ENCODE assay signal across 1 cellular context in the genomic region with DNA sequence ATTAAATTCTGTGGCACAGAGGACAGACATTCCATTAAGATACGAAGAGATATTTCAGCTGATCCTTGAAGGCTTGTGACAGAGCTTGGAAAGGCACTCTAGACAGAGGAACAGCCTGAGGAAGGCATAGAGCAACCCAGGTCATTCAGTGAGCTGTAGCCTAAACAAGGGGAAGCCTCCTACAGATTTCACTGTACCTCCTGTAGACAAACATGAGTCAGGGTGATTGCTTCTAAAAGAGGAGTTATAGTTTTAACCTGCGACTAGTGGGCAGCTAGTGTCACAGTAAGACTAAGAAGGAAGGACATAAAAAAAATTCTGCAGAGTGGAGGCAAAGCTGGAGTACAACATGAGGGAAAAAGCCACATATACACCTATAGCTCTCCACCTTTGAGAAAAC.
TF ChIP-seq lines count a peak whose summit lies in the region.

No MANE protein-coding gene starts in this region.

TF ChIP-seq in K562, 482 proteins besides CTCF, POLR2A, EP300 and RAD21 (continued from another document):
- TF ChIP-seq, protein P1, sequence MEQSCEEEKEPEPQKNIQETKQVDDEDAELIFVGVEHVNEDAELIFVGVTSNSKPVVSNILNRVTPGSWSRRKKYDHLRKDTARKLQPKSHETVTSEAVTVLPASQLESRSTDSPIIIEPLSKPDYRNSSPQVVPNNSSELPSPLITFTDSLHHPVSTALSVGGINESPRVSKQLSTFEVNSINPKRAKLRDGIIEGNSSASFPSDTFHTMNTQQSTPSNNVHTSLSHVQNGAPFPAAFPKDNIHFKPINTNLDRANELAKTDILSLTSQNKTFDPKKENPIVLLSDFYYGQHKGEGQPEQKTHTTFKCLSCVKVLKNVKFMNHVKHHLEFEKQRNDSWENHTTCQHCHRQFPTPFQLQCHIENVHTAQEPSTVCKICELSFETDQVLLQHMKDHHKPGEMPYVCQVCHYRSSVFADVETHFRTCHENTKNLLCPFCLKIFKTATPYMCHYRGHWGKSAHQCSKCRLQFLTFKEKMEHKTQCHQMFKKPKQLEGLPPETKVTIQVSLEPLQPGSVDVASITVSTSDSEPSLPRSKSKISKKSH (CRISPR knock-in tag; IDR thresholded peaks at IDR 0.05), result no peak
- no peak for TF ChIP-seq ZNF766 (CRISPR knock-in tag; conservative IDR thresholded peaks at IDR 0.05)
- TF ChIP-seq, protein P2, sequence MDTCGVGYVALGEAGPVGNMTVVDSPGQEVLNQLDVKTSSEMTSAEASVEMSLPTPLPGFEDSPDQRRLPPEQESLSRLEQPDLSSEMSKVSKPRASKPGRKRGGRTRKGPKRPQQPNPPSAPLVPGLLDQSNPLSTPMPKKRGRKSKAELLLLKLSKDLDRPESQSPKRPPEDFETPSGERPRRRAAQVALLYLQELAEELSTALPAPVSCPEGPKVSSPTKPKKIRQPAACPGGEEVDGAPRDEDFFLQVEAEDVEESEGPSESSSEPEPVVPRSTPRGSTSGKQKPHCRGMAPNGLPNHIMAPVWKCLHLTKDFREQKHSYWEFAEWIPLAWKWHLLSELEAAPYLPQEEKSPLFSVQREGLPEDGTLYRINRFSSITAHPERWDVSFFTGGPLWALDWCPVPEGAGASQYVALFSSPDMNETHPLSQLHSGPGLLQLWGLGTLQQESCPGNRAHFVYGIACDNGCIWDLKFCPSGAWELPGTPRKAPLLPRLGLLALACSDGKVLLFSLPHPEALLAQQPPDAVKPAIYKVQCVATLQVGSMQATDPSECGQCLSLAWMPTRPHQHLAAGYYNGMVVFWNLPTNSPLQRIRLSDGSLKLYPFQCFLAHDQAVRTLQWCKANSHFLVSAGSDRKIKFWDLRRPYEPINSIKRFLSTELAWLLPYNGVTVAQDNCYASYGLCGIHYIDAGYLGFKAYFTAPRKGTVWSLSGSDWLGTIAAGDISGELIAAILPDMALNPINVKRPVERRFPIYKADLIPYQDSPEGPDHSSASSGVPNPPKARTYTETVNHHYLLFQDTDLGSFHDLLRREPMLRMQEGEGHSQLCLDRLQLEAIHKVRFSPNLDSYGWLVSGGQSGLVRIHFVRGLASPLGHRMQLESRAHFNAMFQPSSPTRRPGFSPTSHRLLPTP (IDR thresholded peaks at IDR 0.05; ENCODE audit: borderline replicate concordance, extremely low read depth, insufficient read length), result no peak
- TF ChIP-seq ZBTB8A (IDR thresholded peaks at IDR 0.05; ENCODE audit: partially characterized antibody), result no peak
- no peak for TF ChIP-seq ZNF586 (CRISPR knock-in tag; conservative IDR thresholded peaks at IDR 0.05)
- no peak for TF ChIP-seq MCM5 (IDR thresholded peaks at IDR 0.05; ENCODE audit: low read depth)
- no peak for TF ChIP-seq CREM (IDR thresholded peaks at IDR 0.05; ENCODE audit: low read depth)
- TF ChIP-seq ZNF232 (CRISPR knock-in tag; IDR thresholded peaks at IDR 0.05), result no peak
- TF ChIP-seq, protein P3, sequence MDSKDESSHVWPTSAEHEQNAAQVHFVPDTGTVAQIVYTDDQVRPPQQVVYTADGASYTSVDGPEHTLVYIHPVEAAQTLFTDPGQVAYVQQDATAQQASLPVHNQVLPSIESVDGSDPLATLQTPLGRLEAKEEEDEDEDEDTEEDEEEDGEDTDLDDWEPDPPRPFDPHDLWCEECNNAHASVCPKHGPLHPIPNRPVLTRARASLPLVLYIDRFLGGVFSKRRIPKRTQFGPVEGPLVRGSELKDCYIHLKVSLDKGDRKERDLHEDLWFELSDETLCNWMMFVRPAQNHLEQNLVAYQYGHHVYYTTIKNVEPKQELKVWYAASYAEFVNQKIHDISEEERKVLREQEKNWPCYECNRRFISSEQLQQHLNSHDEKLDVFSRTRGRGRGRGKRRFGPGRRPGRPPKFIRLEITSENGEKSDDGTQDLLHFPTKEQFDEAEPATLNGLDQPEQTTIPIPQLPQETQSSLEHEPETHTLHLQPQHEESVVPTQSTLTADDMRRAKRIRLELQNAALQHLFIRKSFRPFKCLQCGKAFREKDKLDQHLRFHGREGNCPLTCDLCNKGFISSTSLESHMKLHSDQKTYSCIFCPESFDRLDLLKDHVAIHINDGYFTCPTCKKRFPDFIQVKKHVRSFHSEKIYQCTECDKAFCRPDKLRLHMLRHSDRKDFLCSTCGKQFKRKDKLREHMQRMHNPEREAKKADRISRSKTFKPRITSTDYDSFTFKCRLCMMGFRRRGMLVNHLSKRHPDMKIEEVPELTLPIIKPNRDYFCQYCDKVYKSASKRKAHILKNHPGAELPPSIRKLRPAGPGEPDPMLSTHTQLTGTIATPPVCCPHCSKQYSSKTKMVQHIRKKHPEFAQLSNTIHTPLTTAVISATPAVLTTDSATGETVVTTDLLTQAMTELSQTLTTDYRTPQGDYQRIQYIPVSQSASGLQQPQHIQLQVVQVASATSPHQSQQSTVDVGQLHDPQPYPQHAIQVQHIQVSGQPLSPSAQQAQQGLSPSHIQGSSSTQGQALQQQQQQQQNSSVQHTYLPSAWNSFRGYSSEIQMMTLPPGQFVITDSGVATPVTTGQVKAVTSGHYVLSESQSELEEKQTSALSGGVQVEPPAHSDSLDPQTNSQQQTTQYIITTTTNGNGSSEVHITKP (IDR thresholded peaks at IDR 0.05; ENCODE audit: partially characterized antibody), result no peak
- no peak for TF ChIP-seq FOXJ3 (CRISPR knock-in tag; IDR thresholded peaks at IDR 0.05)
- no peak for TF ChIP-seq RBFOX2 (IDR thresholded peaks at IDR 0.05; ENCODE audit: low read depth, low read length)
- TF ChIP-seq DNMT1 (IDR thresholded peaks at IDR 0.05), result no peak
